ENCODE assay signal across 18 cellular contexts in the genomic region with DNA sequence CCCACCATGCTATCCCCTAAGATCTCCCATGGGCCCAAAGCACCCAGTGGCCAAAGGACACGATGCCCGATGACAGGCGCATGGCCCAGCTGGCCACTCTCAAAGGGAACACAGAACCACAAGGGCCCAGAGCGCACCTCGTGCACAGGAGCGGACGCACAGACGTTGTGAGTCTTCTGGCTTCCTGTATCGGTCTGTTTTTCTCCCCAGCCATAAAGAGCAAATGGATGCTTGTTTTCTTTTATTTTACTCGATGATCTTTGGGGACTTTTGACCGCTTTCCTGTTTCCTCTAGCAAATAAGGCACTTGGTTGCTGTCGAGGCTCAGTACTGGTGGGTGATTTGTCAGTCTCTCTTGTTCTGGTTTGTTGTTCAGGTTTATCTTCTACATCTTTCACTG. TPM values are rescaled to one million over a fixed set of nuclear protein-coding genes. Genes with fewer than 3 reads are reported as not detected.
DNase-seq lines count a peak whose midpoint lies in the region; ATAC-seq and TF ChIP-seq lines count a peak whose summit lies in the region.
"Had no signal": no experiment of that assay in that cellular context is flagged by ENCODE, and none has a peak within 500 bp of the region (broad histone marks: within the 10 kb centered on the region; RNA-seq: fewer than 3 reads in every experiment).

No MANE protein-coding gene starts in this region.

- no peaks in the 10 kb centered on the region for H4K20me1 ChIP-seq in IMR-90 (ENCODE audit: insufficient read depth, low read length)

- no peak overlapping the region for H3K27ac ChIP-seq in IMR-90 (ENCODE audit: insufficient read depth, low read length)
- H3K27ac ChIP-seq in effector memory CD4-positive, alpha-beta T cell (ENCODE audit: insufficient read depth, low read length, poor library complexity, severe bottlenecking), result peak overlapping the region; percentile 52

- no peak overlapping the region for H3K9ac ChIP-seq in IMR-90 (ENCODE audit: low read depth, low read length)

- H3K18ac ChIP-seq in IMR-90 (ENCODE audit: low read depth, low read length), result no peak overlapping the region

- CTCF ChIA-PET in IMR-90 (lab: Yijun Ruan, JAX), result no interaction called here

- no peak overlapping the region for H2AK5ac ChIP-seq in IMR-90 (ENCODE audit: low read depth, low read length)

- H2BK20ac ChIP-seq in IMR-90 (ENCODE audit: low read depth, low read length), result no peak overlapping the region

- POLR2A ChIA-PET in IMR-90 (lab: Charles Lee; ENCODE audit: unreplicated experiment), result no interaction called here

- H3K4me3 Mint-ChIP-seq in activated T-cell treated with anti-CD3 and anti-CD28 coated beads, Interleukin-2, amount 50 U/mL, for 4 hours, result peak overlapping the region; percentile 11
- no peak overlapping the region for H3K4me3 Mint-ChIP-seq in stimulated activated memory B cell treated with anti-CD40 and anti-IgM and Interleukin-4, amounts not matched to agents 10 μg/mL and 1 μg/mL and 100 μg/mL, for 72 hours

- H2BK15ac ChIP-seq in IMR-90 (ENCODE audit: low read depth, low read length), result no peak overlapping the region

- H4K8ac ChIP-seq in IMR-90 (ENCODE audit: low read depth in 2 of 2, low read length in 2 of 2), result no peak overlapping the region

- H3K4me2 ChIP-seq in IMR-90 (ENCODE audit: low read depth, low read length), result no peak overlapping the region

- no peak overlapping the region for H2AK9ac ChIP-seq in IMR-90 (replicated peaks; ENCODE audit: low read depth, low read length, poor library complexity)

- no peaks in the 10 kb centered on the region for H3K27me3 ChIP-seq in IMR-90 (ENCODE audit: control insufficient read depth, insufficient read depth, low read length)
- no peaks in the 10 kb centered on the region for H3K27me3 ChIP-seq in effector memory CD4-positive, alpha-beta T cell (replicated peaks; ENCODE audit: control insufficient read depth, insufficient read depth, low read length, poor library complexity, severe bottlenecking)

- intact Hi-C loops in IMR-90 (cut with micrococcal nuclease), result no loop called here

- H4K5ac ChIP-seq in IMR-90 (ENCODE audit: low read depth, low read length), result 0 out of 2 replicates have a peak overlapping the region, but pooled peaks have one; percentile 64

- no peaks in the 10 kb centered on the region for H3K27me3 Mint-ChIP-seq in activated T-cell treated with anti-CD3 and anti-CD28 coated beads, Interleukin-2, amount 50 U/mL, for 4 hours (ENCODE audit: low read depth)
- no peaks in the 10 kb centered on the region for H3K27me3 Mint-ChIP-seq in stimulated activated memory B cell treated with anti-CD40 and anti-IgM and Interleukin-4, amounts not matched to agents 10 μg/mL and 1 μg/mL and 100 μg/mL, for 72 hours

- dilution Hi-C loops in IMR-90 (cut with HindIII; ENCODE audit: low sequenced_read_pairs, unreplicated experiment), result no loop called here

- H3K36me3 Mint-ChIP-seq in activated T-cell treated with anti-CD3 and anti-CD28 coated beads, Interleukin-2, amount 50 U/mL, for 4 hours (ENCODE audit: insufficient read depth), result peaks cover 21% of the 10 kb centered on the region
- peaks cover 27% of the 10 kb centered on the region for H3K36me3 Mint-ChIP-seq in stimulated activated memory B cell treated with anti-CD40 and anti-IgM and Interleukin-4, amounts not matched to agents 10 μg/mL and 1 μg/mL and 100 μg/mL, for 72 hours

- peaks cover 11% of the 10 kb centered on the region for H3K36me3 ChIP-seq in IMR-90 (ENCODE audit: control insufficient read depth, insufficient read depth, low read length)
- H3K36me3 ChIP-seq in effector memory CD4-positive, alpha-beta T cell (ENCODE audit: control insufficient read depth, insufficient read depth, low read length), result peaks cover 11% of the 10 kb centered on the region

- no peak overlapping the region for H4K91ac ChIP-seq in IMR-90 (ENCODE audit: insufficient read depth, low read depth, low read length)

- H3K4me1 Mint-ChIP-seq in activated T-cell treated with anti-CD3 and anti-CD28 coated beads, Interleukin-2, amount 50 U/mL, for 4 hours (ENCODE audit: low read depth), result peaks cover 31% of the 10 kb centered on the region
- H3K4me1 Mint-ChIP-seq in stimulated activated memory B cell treated with anti-CD40 and anti-IgM and Interleukin-4, amounts not matched to agents 10 μg/mL and 1 μg/mL and 100 μg/mL, for 72 hours, result peaks cover 38% of the 10 kb centered on the region

- peak overlapping the region; percentile 61 for H3K27ac Mint-ChIP-seq in stimulated activated memory B cell treated with anti-CD40 and anti-IgM and Interleukin-4, amounts not matched to agents 10 μg/mL and 1 μg/mL and 100 μg/mL, for 72 hours

- no peak for TF ChIP-seq POLR2A in IMR-90 (IDR thresholded peaks at IDR 0.05; ENCODE audit: low read depth, low read length)

- no peak overlapping the region for H3K4me3 ChIP-seq in IMR-90 (ENCODE audit: insufficient read depth, low read depth, low read length)
- no peak overlapping the region for H3K4me3 ChIP-seq in effector memory CD4-positive, alpha-beta T cell (ENCODE audit: insufficient read depth, low read depth, low read length, poor library complexity, severe bottlenecking)
- H3K4me3 ChIP-seq: lung had no signal

- no peak for TF ChIP-seq CTCF in IMR-90 (conservative IDR thresholded peaks at IDR 0.05; ENCODE audit: low read depth, low read length)

- ATAC-seq in activated T-cell treated with anti-CD3 and anti-CD28 coated beads, Interleukin-2, amount 50 U/mL, for 4 hours, result no peak
- ATAC-seq in IMR-90 (ENCODE audit: low read depth), result no peak
- ATAC-seq in stimulated activated memory B cell treated with anti-CD40 and anti-IgM and Interleukin-4, amounts not matched to agents 10 μg/mL and 1 μg/mL and 100 μg/mL, for 72 hours, result no peak
- ATAC-seq in GM18870 (IDR thresholded peaks at IDR 0.05; ENCODE audit: unreplicated experiment), result no peak

- H3K14ac ChIP-seq in IMR-90 (replicated peaks; ENCODE audit: low read depth, low read length), result no peak overlapping the region

- in situ Hi-C loops in IMR-90 (cut with MboI; ENCODE audit: low sequenced_read_pairs), result no loop called here

- H2BK120ac ChIP-seq in IMR-90 (ENCODE audit: low read depth, low read length), result no peak overlapping the region

- no peak for TF ChIP-seq RAD21 in IMR-90 (IDR thresholded peaks at IDR 0.05; ENCODE audit: low read length)

- 100% methylated on average over 2 of the region's 12 CpGs; no CpG with 5 or more reads in 1 of the 2 experiments for WGBS in IMR-90 (ENCODE audit: extremely low coverage in 2 of 2, insufficient read length in 1 of 2), 2 experiments

- H2AFZ ChIP-seq in IMR-90 (replicated peaks; ENCODE audit: low read length, poor library complexity), result peak overlapping the region; percentile 45

- H3K56ac ChIP-seq in IMR-90 (ENCODE audit: extremely low read depth, insufficient read depth, low read length), result no peak overlapping the region

- peaks cover 7% of the 10 kb centered on the region for H3K4me1 ChIP-seq in IMR-90 (ENCODE audit: control insufficient read depth, insufficient read depth, low read length)
- H3K4me1 ChIP-seq in effector memory CD4-positive, alpha-beta T cell (ENCODE audit: control insufficient read depth, insufficient read depth, low read length, poor library complexity, severe bottlenecking), result peaks cover 14% of the 10 kb centered on the region

- H2BK5ac ChIP-seq in IMR-90 (ENCODE audit: low read depth, low read length, poor library complexity, severe bottlenecking), result no peak overlapping the region

- no peak overlapping the region for H3K4ac ChIP-seq in IMR-90 (ENCODE audit: low read depth, low read length)

- H3K79me1 ChIP-seq in IMR-90 (ENCODE audit: low read depth in 1 of 2, low read length in 2 of 2), result peaks cover 2 to 8% of the 10 kb centered on the region in 2 experiments; a peak in 1 of 4 replicates

- BruUV-seq in IMR-90 (replicated peaks; lab: Mats Ljungman, UMichigan), result no TSS peak

- no peaks in the 10 kb centered on the region for H3K9me1 ChIP-seq in IMR-90 (ENCODE audit: insufficient read depth, low read length)

- H3K9me3 Mint-ChIP-seq in activated T-cell treated with anti-CD3 and anti-CD28 coated beads, Interleukin-2, amount 50 U/mL, for 4 hours, result no peaks in the 10 kb centered on the region
- no peaks in the 10 kb centered on the region for H3K9me3 Mint-ChIP-seq in stimulated activated memory B cell treated with anti-CD40 and anti-IgM and Interleukin-4, amounts not matched to agents 10 μg/mL and 1 μg/mL and 100 μg/mL, for 72 hours

- no peak overlapping the region; the same call in 1 of the 2 replicates for H3K23ac ChIP-seq in IMR-90 (ENCODE audit: low read depth, low read length)

- no peak for DNase-seq in activated T-cell treated with anti-CD3 and anti-CD28 coated beads, Interleukin-2, amount 50 U/mL, for 4 hours
- no peak for DNase-seq in activated T-cell treated with anti-CD3 and anti-CD28 coated beads, Interleukin-2, amount 50 U/mL, for 1 hour
- DNase-seq in IMR-90 (no peak), hippocampal formation (lab: John Stamatoyannopoulos, UW) (no peak), HuH-7.5 (ENCODE audit: low spot score) (no peak)
- no peak for DNase-seq in effector memory CD4-positive, alpha-beta T cell
- DNase-seq: ACHN; activated CD4-positive, CD25-positive, alpha-beta regulatory T cell; activated naive CD4-positive, alpha-beta T cell treated with Interleukin-2 at 50 U/mL for 16 hours; DMS79 treated with DMSO at 0.1 percent for 48 hours; NCI-H1436; NCI-H2171 treated with DMSO at 0.1 percent for 48 hours; NCI-H748 treated with DMSO at 0.1 percent for 48 hours; posterior cingulate gyrus; stimulated activated CD4-positive, alpha-beta T cell treated with anti-CD3 and anti-CD28 coated beads, Interleukin-1b, Interleukin-23, amount 100 ng/mL, for 48 hours had no signal

- H3K9me3 ChIP-seq in IMR-90 (ENCODE audit: control insufficient read depth, insufficient read depth, low read length), result no peaks in the 10 kb centered on the region
- no peaks in the 10 kb centered on the region for H3K9me3 ChIP-seq in effector memory CD4-positive, alpha-beta T cell (ENCODE audit: control insufficient read depth, low read length)

RNA-seq across cellular contexts. Expression of a gene that starts 16.2 kb away (rescaled TPM):
- total RNA-seq in activated T-cell treated with anti-CD3 and anti-CD28 coated beads, Interleukin-2, amount 50 U/mL, for 4 hours, result 1 to 10 TPM; 3.1 to 4.1 (median 3.6) TPM
- 3.8 and 9.7 TPM in 2 replicates for total RNA-seq in IMR-90 (2012; rRNA removed)
- polyA plus RNA-seq in IMR-90 (2012; rRNA removed), result 1.8 and 2.3 TPM in 2 replicates
- 0.31 and 0.35 TPM in 2 replicates for polyA plus RNA-seq in IMR-90 (2012; cell fraction: cytosol; rRNA removed)
- 0.41 and 2.7 TPM in 2 replicates for polyA plus RNA-seq in IMR-90 (2012; cell fraction: nucleus; rRNA removed; ENCODE audit: low replicate concordance)

RNA-seq across cellular contexts. Expression of a gene that starts 55.7 kb away (rescaled TPM):
- 10 to 100 TPM; 24.0 to 30.3 (median 25.6) TPM for total RNA-seq in activated T-cell treated with anti-CD3 and anti-CD28 coated beads, Interleukin-2, amount 50 U/mL, for 4 hours
- total RNA-seq in IMR-90 (2012; rRNA removed), result 26.2 and 33.3 TPM in 2 replicates
- 23.9 and 25.6 TPM in 2 replicates for polyA plus RNA-seq in IMR-90 (2012; rRNA removed)
- 24.6 and 26.8 TPM in 2 replicates for polyA plus RNA-seq in IMR-90 (2012; cell fraction: cytosol; rRNA removed)
- 9.4 and 14.7 TPM in 2 replicates for polyA plus RNA-seq in IMR-90 (2012; cell fraction: nucleus; rRNA removed; ENCODE audit: low replicate concordance)
